24 cellular contexts compared by ENCODE assay signal in genomic region chr3:159166899-159167586, GRCh38.
A peak's percentile ranks its signal among the peaks of the same experiment; 100 is the strongest.
DNase-seq lines count a peak whose midpoint lies in the region; ATAC-seq, FAIRE-seq and TF ChIP-seq lines count a peak whose summit lies in the region.
"Had no signal": no experiment of that assay in that cellular context is flagged by ENCODE, and none has a peak within 500 bp of the region (broad histone marks: within the 10 kb centered on the region; RNA-seq: fewer than 3 reads in every experiment).

No MANE protein-coding gene starts in this region.

- H3K9ac ChIP-seq in HepG2 (ENCODE audit: insufficient read depth, low read depth, low read length): no peak overlapping the region
- H3K9ac ChIP-seq: GM23248 had no signal

- H3K27ac Mint-ChIP-seq in GM23338: no peak overlapping the region
- no peak overlapping the region for H3K27ac Mint-ChIP-seq in naive thymus-derived CD4-positive, alpha-beta T cell
- H3K27ac Mint-ChIP-seq: CD4-positive, CD25-positive, alpha-beta regulatory T cell; T-cell had no signal

- no TSS peak for BruUV-seq in HepG2 (replicated peaks; lab: Mats Ljungman, UMichigan)

- CTCF ChIA-PET in HepG2 (lab: Yijun Ruan, JAX; ENCODE audit: low intra/inter-chr PET ratio, low total read pairs): no interaction called here
- CTCF ChIA-PET in naive thymus-derived CD4-positive, alpha-beta T cell (lab: Charles Lee): no interaction called here

- no peaks in the 10 kb centered on the region for H3K4me1 ChIP-seq in GM23338 (ENCODE audit: insufficient read depth)
- peaks cover 6% of the 10 kb centered on the region; the same call in 1 of the 2 replicates for H3K4me1 ChIP-seq in HepG2 (ENCODE audit: insufficient read depth, low read length)
- H3K4me1 ChIP-seq in naive thymus-derived CD4-positive, alpha-beta T cell (ENCODE audit: control insufficient read depth in 2 of 2, insufficient read depth in 2 of 2, low read length in 2 of 2): no peaks in the 10 kb centered on the region
- H3K4me1 ChIP-seq: SJCRH30 had no signal

- no peaks in the 10 kb centered on the region for H4K20me1 ChIP-seq in GM23338 (replicated peaks; ENCODE audit: insufficient read depth)
- no peaks in the 10 kb centered on the region for H4K20me1 ChIP-seq in HepG2 (ENCODE audit: insufficient read depth, low read length)

- 0 out of 2 replicates have a peak, but pooled peaks cover 2% of the 10 kb centered on the region for H3K9me2 ChIP-seq in GM23338 (ENCODE audit: insufficient read depth)

- no peaks in the 10 kb centered on the region for H3K36me3 Mint-ChIP-seq in GM23338 (ENCODE audit: low read depth)
- H3K36me3 Mint-ChIP-seq in naive thymus-derived CD4-positive, alpha-beta T cell: no peaks in the 10 kb centered on the region
- H3K36me3 Mint-ChIP-seq: CD4-positive, CD25-positive, alpha-beta regulatory T cell; T-cell had no signal

- H3K9me3 ChIP-seq in HepG2 (ENCODE audit: low read length): no peaks in the 10 kb centered on the region
- no peaks in the 10 kb centered on the region for H3K9me3 ChIP-seq in naive thymus-derived CD4-positive, alpha-beta T cell (ENCODE audit: control insufficient read depth in 2 of 3, low read length in 3 of 3)
- H3K9me3 ChIP-seq: SJCRH30 had no signal

- POLR2A ChIA-PET in HepG2 (lab: Yijun Ruan, JAX): no interaction called here
- POLR2A ChIA-PET in naive thymus-derived CD4-positive, alpha-beta T cell (lab: Charles Lee): no interaction called here

- no peak for TF ChIP-seq CTCF in GM23338 (conservative IDR thresholded peaks at IDR 0.05; ENCODE audit: low read depth in 2 of 2)
- TF ChIP-seq CTCF in HepG2 (CRISPR knock-in tag; IDR thresholded peaks at IDR 0.05): no peak

- no peaks in the 10 kb centered on the region for H3K9me3 Mint-ChIP-seq in GM23338
- H3K9me3 Mint-ChIP-seq in naive thymus-derived CD4-positive, alpha-beta T cell: peaks cover 0 to 2% (median 0%) of the 10 kb centered on the region in 11 donors

- no peaks in the 10 kb centered on the region for H3F3A ChIP-seq in GM23338 (replicated peaks; ENCODE audit: low read depth)

- 18% methylated on average over 2 of the region's 2 CpGs for whole genome bisulfite sequencing in HepG2 (ENCODE audit: low lambda C conversion rate)

- intact Hi-C loops in HepG2 (cut with micrococcal nuclease; ENCODE audit: unreplicated experiment): no loop called here
- intact Hi-C loops in naive thymus-derived CD4-positive, alpha-beta T cell (cut with micrococcal nuclease): no loop called here

- H3K36me3 ChIP-seq in GM23338 (ENCODE audit: insufficient read depth) (no peaks in the 10 kb centered on the region), HepG2 (replicated peaks in 1 of 2; ENCODE audit: control insufficient read depth in 1 of 2, insufficient read depth in 2 of 2, low read length in 2 of 2) (no peaks in the 10 kb centered on the region)
- no peaks in the 10 kb centered on the region for H3K36me3 ChIP-seq in naive thymus-derived CD4-positive, alpha-beta T cell (ENCODE audit: control insufficient read depth in 2 of 3, insufficient read depth in 3 of 3, low read length in 3 of 3)
- H3K36me3 ChIP-seq: SJCRH30 had no signal

- no peaks in the 10 kb centered on the region for H3K79me2 ChIP-seq in GM23338 (replicated peaks; ENCODE audit: insufficient read depth)
- no peaks in the 10 kb centered on the region for H3K79me2 ChIP-seq in HepG2 (ENCODE audit: insufficient read depth, low read length)

- TF ChIP-seq RAD21 in HepG2 (CRISPR knock-in tag; IDR thresholded peaks at IDR 0.05): no peak

- no peak for FAIRE-seq in HepG2 (lab: Jason Lieb, UNC)
- FAIRE-seq: GM12891, GM18507, RCC 7860 had no signal

- H2AFZ ChIP-seq in GM23338: peak overlapping the region; percentile 53; the same call in 1 of the 2 replicates
- no peak overlapping the region for H2AFZ ChIP-seq in HepG2 (ENCODE audit: low read length)
- H2AFZ ChIP-seq: GM23248 had no signal

- H3K4me3 Mint-ChIP-seq in GM23338: no peak overlapping the region
- no peak overlapping the region for H3K4me3 Mint-ChIP-seq in naive thymus-derived CD4-positive, alpha-beta T cell
- H3K4me3 Mint-ChIP-seq: CD4-positive, CD25-positive, alpha-beta regulatory T cell; T-cell had no signal

- no peaks in the 10 kb centered on the region for H3K4me1 Mint-ChIP-seq in GM23338
- no peaks in the 10 kb centered on the region for H3K4me1 Mint-ChIP-seq in naive thymus-derived CD4-positive, alpha-beta T cell
- H3K4me1 Mint-ChIP-seq: CD4-positive, CD25-positive, alpha-beta regulatory T cell; T-cell had no signal

- no peak overlapping the region for H3K4me2 ChIP-seq in GM23338
- H3K4me2 ChIP-seq in HepG2 (ENCODE audit: low read depth, low read length): no peak overlapping the region

- TF ChIP-seq POLR2A in HepG2 (IDR thresholded peaks at IDR 0.05; ENCODE audit: insufficient read depth in 1 of 2, low read depth in 2 of 2, low read length in 2 of 2): no peak

- DNase-seq in GM23338 (ENCODE audit: low spot score): no peak
- no peak for DNase-seq in HepG2 (ENCODE audit: low spot score)
- no peak for DNase-seq in naive thymus-derived CD4-positive, alpha-beta T cell
- DNase-seq: CD4-positive, CD25-positive, alpha-beta regulatory T cell; DMS79; GM23248; HCEC 1CT; KG1; NCI-H1105; NCI-H2029 treated with DMSO at 0.1 percent for 48 hours; NCI-H2171; NCI-H345; NCI-H524; NCI-H774; NK-92 treated with Interleukin-12 subunit alpha and Interleukin-12 subunit beta, amount 100 ng/mL, for 24 hours; SJCRH30; T-cell had no signal

- TF ChIP-seq EP300 in HepG2 (IDR thresholded peaks at IDR 0.05; ENCODE audit: low read depth in 2 of 2, low read length in 2 of 2) (no peak), HepG2 (CRISPR knock-in tag; IDR thresholded peaks at IDR 0.05; ENCODE audit: borderline replicate concordance) (no peak)

- no peaks in the 10 kb centered on the region for H3K27me3 Mint-ChIP-seq in GM23338 (ENCODE audit: insufficient read depth, low read depth, poor library complexity)
- peaks cover 0 to 9% (median 4%) of the 10 kb centered on the region in 5 donors for H3K27me3 Mint-ChIP-seq in naive thymus-derived CD4-positive, alpha-beta T cell
- H3K27me3 Mint-ChIP-seq: T-cell had no signal

- no peak overlapping the region for H3K4me3 ChIP-seq in GM23338
- no peak overlapping the region for H3K4me3 ChIP-seq in HepG2 (replicated peaks in 1 of 3; ENCODE audit: insufficient read depth in 1 of 3, low read depth in 2 of 3, low read length in 3 of 3)
- no peak overlapping the region for H3K4me3 ChIP-seq in naive thymus-derived CD4-positive, alpha-beta T cell (ENCODE audit: low read length)
- H3K4me3 ChIP-seq: GM23248, SJCRH30 had no signal

- no peak for ATAC-seq in GM23338
- peak; percentile 40 for ATAC-seq in HG03521 (IDR thresholded peaks at IDR 0.05; ENCODE audit: unreplicated experiment)
- peak; percentile 66 for ATAC-seq in HepG2
- ATAC-seq in GM19328 (IDR thresholded peaks at IDR 0.05; ENCODE audit: unreplicated experiment): no peak
- ATAC-seq in HG02571 (IDR thresholded peaks at IDR 0.05; ENCODE audit: unreplicated experiment): no peak
- ATAC-seq in GM18873 (IDR thresholded peaks at IDR 0.05; ENCODE audit: low FRiP score, unreplicated experiment): no peak
- no peak for ATAC-seq in naive thymus-derived CD4-positive, alpha-beta T cell
- ATAC-seq: T-cell had no signal

- H3K27ac ChIP-seq in GM23338 (ENCODE audit: low read depth): no peak overlapping the region
- no peak overlapping the region for H3K27ac ChIP-seq in HepG2 (ENCODE audit: extremely low read length, insufficient read depth, low read length)
- no peak overlapping the region for H3K27ac ChIP-seq in naive thymus-derived CD4-positive, alpha-beta T cell (ENCODE audit: low read depth, low read length)
- H3K27ac ChIP-seq: GM23248, SJCRH30 had no signal

- H3K27me3 ChIP-seq in GM23338 (ENCODE audit: insufficient read depth) (no peaks in the 10 kb centered on the region), HepG2 (ENCODE audit: control insufficient read depth in 1 of 2, insufficient read depth in 2 of 2, low read length in 2 of 2) (no peaks in the 10 kb centered on the region)
- no peaks in the 10 kb centered on the region for H3K27me3 ChIP-seq in naive thymus-derived CD4-positive, alpha-beta T cell (ENCODE audit: control insufficient read depth in 2 of 2, insufficient read depth in 2 of 2, low read length in 2 of 2)
- H3K27me3 ChIP-seq: SJCRH30 had no signal

- in situ Hi-C loops in HepG2 (cut with HindIII; ENCODE audit: extremely low pct_ligation_motif_present, low pct_unique_long_range_greater_than_20kb): no loop called here

TF ChIP-seq in GM23338, 12 proteins besides CTCF, POLR2A, EP300 and RAD21 (continues in another document):
- TF ChIP-seq ZNF114 (CRISPR knock-in tag; IDR thresholded peaks at IDR 0.05) (no peak), ZNF331 (CRISPR knock-in tag; IDR thresholded peaks at IDR 0.05; ENCODE audit: low read depth) (no peak), JUNB (IDR thresholded peaks at IDR 0.05; ENCODE audit: unreplicated experiment) (no peak), STAT1 (IDR thresholded peaks at IDR 0.05; ENCODE audit: unreplicated experiment) (no peak), POLR2AphosphoS5 (IDR thresholded peaks at IDR 0.05; ENCODE audit: low read depth) (no peak), ETS1 (IDR thresholded peaks at IDR 0.05) (no peak)

TF ChIP-seq in HepG2, 621 proteins besides CTCF, POLR2A, EP300 and RAD21:
- TF ChIP-seq ONECUT2 (CRISPR knock-in tag; IDR thresholded peaks at IDR 0.05) (peak; percentile 49; the same call in 1 of the 2 replicates), HNF4G (IDR thresholded peaks at IDR 0.05; ENCODE audit: borderline replicate concordance, low read depth, low read length) (0 out of 2 replicates have a peak, but pooled peaks have one; percentile 20), HNF4G (CRISPR knock-in tag; IDR thresholded peaks at IDR 0.05; ENCODE audit: borderline replicate concordance, low read depth) (no peak), TFAP4 (IDR thresholded peaks at IDR 0.05; ENCODE audit: borderline replicate concordance, low read depth) (no peak)

Comparison
In these comparisons a context has a peak if more than half of its experiments do, and no peak if none do; other contexts are left out.
1. ATAC-seq: peak in HG03521 (single experiment) and HepG2 (single experiment); none in GM23338 (single experiment), GM19328 (single experiment), HG02571 (single experiment), GM18873 (single experiment) and naive thymus-derived CD4-positive, alpha-beta T cell (single experiment).